1 cellular context compared by ENCODE assay signal in the genomic region with DNA sequence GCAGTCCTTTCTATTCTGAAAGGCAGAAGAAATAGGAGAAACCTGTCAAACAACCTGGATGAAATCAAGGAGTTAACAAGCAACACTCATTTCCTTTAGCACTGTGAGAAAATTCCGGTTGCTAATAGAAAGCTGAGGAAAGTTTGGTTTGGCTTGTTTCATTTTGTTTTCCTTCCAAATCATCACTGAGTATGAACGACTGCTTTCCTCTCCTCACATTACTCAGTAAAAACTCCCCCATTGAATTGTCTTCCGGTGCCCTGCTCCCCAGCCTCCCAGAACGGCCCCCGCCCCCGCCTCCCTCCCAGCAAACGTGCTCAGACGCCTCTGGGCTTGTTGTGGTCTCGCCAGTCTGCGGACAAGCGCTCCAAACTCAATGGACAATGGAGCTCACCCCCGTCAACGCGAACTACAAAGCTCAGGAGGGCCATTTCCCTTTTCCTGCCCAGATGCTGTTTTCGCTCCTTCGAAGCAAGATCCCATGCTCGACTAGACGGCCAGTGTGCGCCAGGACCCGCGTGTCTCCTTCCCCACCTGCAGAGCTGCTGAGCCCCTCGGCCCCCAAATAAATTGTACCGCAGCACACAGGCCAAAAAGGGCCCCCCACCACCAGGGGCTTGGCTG.
A peak's percentile ranks its signal among the peaks of the same experiment; 100 is the strongest.
TF ChIP-seq lines count a peak whose summit lies in the region.

No MANE protein-coding gene starts in this region.

TF ChIP-seq in HepG2, 621 proteins besides CTCF, POLR2A, EP300 and RAD21 (continued from another document and continues in another):
- TF ChIP-seq MTA1 (CRISPR knock-in tag; IDR thresholded peaks at IDR 0.05; ENCODE audit: borderline replicate concordance), result 0 out of 2 replicates have a peak, but pooled peaks have one; percentile 14
- no peak for TF ChIP-seq ZNF382 (CRISPR knock-in tag; IDR thresholded peaks at IDR 0.05; ENCODE audit: borderline replicate concordance)
- TF ChIP-seq ZNF614 (CRISPR knock-in tag; IDR thresholded peaks at IDR 0.05; ENCODE audit: borderline replicate concordance), result no peak
- TF ChIP-seq, protein P1, sequence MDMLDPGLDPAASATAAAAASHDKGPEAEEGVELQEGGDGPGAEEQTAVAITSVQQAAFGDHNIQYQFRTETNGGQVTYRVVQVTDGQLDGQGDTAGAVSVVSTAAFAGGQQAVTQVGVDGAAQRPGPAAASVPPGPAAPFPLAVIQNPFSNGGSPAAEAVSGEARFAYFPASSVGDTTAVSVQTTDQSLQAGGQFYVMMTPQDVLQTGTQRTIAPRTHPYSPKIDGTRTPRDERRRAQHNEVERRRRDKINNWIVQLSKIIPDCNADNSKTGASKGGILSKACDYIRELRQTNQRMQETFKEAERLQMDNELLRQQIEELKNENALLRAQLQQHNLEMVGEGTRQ (IDR thresholded peaks at IDR 0.05; ENCODE audit: low read depth, low read length), result no peak
- TF ChIP-seq, protein P1 (CRISPR knock-in tag; IDR thresholded peaks at IDR 0.05; ENCODE audit: borderline replicate concordance), result no peak
- no peak for TF ChIP-seq RBM39 (IDR thresholded peaks at IDR 0.05; ENCODE audit: low read depth, low read length, poor library complexity, severe bottlenecking)
- TF ChIP-seq SCMH1 (CRISPR knock-in tag; IDR thresholded peaks at IDR 0.05; ENCODE audit: borderline replicate concordance), result no peak
- TF ChIP-seq, protein P2, sequence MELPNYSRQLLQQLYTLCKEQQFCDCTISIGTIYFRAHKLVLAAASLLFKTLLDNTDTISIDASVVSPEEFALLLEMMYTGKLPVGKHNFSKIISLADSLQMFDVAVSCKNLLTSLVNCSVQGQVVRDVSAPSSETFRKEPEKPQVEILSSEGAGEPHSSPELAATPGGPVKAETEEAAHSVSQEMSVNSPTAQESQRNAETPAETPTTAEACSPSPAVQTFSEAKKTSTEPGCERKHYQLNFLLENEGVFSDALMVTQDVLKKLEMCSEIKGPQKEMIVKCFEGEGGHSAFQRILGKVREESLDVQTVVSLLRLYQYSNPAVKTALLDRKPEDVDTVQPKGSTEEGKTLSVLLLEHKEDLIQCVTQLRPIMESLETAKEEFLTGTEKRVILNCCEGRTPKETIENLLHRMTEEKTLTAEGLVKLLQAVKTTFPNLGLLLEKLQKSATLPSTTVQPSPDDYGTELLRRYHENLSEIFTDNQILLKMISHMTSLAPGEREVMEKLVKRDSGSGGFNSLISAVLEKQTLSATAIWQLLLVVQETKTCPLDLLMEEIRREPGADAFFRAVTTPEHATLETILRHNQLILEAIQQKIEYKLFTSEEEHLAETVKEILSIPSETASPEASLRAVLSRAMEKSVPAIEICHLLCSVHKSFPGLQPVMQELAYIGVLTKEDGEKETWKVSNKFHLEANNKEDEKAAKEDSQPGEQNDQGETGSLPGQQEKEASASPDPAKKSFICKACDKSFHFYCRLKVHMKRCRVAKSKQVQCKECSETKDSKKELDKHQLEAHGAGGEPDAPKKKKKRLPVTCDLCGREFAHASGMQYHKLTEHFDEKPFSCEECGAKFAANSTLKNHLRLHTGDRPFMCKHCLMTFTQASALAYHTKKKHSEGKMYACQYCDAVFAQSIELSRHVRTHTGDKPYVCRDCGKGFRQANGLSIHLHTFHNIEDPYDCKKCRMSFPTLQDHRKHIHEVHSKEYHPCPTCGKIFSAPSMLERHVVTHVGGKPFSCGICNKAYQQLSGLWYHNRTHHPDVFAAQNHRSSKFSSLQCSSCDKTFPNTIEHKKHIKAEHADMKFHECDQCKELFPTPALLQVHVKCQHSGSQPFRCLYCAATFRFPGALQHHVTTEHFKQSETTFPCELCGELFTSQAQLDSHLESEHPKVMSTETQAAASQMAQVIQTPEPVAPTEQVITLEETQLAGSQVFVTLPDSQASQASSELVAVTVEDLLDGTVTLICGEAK (IDR thresholded peaks at IDR 0.05), result no peak
- TF ChIP-seq, protein P2 (CRISPR knock-in tag; IDR thresholded peaks at IDR 0.05), result no peak; the same call in 1 of the 2 replicates
- TF ChIP-seq NR2C2 (CRISPR knock-in tag; IDR thresholded peaks at IDR 0.05; ENCODE audit: borderline replicate concordance), result no peak
- no peak for TF ChIP-seq ZNF326 (CRISPR knock-in tag; IDR thresholded peaks at IDR 0.05; ENCODE audit: borderline replicate concordance)
- no peak for TF ChIP-seq MAFG (CRISPR knock-in tag; IDR thresholded peaks at IDR 0.05)
- TF ChIP-seq MBNL3 (CRISPR knock-in tag; conservative IDR thresholded peaks at IDR 0.05), result no peak
- TF ChIP-seq SKI (IDR thresholded peaks at IDR 0.05; ENCODE audit: partially characterized antibody), result no peak
- TF ChIP-seq SMC3 (IDR thresholded peaks at IDR 0.05; ENCODE audit: low read length), result no peak
- no peak for TF ChIP-seq ZFX (CRISPR knock-in tag; IDR thresholded peaks at IDR 0.05; ENCODE audit: low read depth)
- TF ChIP-seq ZNF451 (CRISPR knock-in tag; IDR thresholded peaks at IDR 0.05), result no peak
- no peak for TF ChIP-seq ZKSCAN8 (CRISPR knock-in tag; IDR thresholded peaks at IDR 0.05; ENCODE audit: borderline replicate concordance)
- no peak for TF ChIP-seq KLF15 (CRISPR knock-in tag; IDR thresholded peaks at IDR 0.05; ENCODE audit: borderline replicate concordance)
- no peak for TF ChIP-seq JUNB (CRISPR knock-in tag; IDR thresholded peaks at IDR 0.05; ENCODE audit: borderline replicate concordance)
- TF ChIP-seq KLF16 (CRISPR knock-in tag; IDR thresholded peaks at IDR 0.05), result 0 out of 4 replicates have a peak, but pooled peaks of 1 of the 2 experiments have one; percentile 32
- no peak for TF ChIP-seq SATB2 (CRISPR knock-in tag; IDR thresholded peaks at IDR 0.05)
- TF ChIP-seq, protein P3, sequence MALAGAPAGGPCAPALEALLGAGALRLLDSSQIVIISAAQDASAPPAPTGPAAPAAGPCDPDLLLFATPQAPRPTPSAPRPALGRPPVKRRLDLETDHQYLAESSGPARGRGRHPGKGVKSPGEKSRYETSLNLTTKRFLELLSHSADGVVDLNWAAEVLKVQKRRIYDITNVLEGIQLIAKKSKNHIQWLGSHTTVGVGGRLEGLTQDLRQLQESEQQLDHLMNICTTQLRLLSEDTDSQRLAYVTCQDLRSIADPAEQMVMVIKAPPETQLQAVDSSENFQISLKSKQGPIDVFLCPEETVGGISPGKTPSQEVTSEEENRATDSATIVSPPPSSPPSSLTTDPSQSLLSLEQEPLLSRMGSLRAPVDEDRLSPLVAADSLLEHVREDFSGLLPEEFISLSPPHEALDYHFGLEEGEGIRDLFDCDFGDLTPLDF (CRISPR knock-in tag; IDR thresholded peaks at IDR 0.05), result no peak
- TF ChIP-seq, protein P4, sequence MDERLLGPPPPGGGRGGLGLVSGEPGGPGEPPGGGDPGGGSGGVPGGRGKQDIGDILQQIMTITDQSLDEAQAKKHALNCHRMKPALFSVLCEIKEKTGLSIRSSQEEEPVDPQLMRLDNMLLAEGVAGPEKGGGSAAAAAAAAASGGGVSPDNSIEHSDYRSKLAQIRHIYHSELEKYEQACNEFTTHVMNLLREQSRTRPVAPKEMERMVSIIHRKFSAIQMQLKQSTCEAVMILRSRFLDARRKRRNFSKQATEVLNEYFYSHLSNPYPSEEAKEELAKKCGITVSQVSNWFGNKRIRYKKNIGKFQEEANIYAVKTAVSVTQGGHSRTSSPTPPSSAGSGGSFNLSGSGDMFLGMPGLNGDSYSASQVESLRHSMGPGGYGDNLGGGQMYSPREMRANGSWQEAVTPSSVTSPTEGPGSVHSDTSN (CRISPR knock-in tag; IDR thresholded peaks at IDR 0.05), result no peak
- 0 out of 2 replicates have a peak, but pooled peaks have one; percentile 63 for TF ChIP-seq SIN3A (IDR thresholded peaks at IDR 0.05; ENCODE audit: borderline replicate concordance, low read depth, low read length)
- TF ChIP-seq ASH2L (IDR thresholded peaks at IDR 0.05; ENCODE audit: insufficient read length, low read depth, low read length), result peak; percentile 15
- no peak for TF ChIP-seq ZNF460 (CRISPR knock-in tag; IDR thresholded peaks at IDR 0.05; ENCODE audit: borderline replicate concordance)
- TF ChIP-seq, protein P5, sequence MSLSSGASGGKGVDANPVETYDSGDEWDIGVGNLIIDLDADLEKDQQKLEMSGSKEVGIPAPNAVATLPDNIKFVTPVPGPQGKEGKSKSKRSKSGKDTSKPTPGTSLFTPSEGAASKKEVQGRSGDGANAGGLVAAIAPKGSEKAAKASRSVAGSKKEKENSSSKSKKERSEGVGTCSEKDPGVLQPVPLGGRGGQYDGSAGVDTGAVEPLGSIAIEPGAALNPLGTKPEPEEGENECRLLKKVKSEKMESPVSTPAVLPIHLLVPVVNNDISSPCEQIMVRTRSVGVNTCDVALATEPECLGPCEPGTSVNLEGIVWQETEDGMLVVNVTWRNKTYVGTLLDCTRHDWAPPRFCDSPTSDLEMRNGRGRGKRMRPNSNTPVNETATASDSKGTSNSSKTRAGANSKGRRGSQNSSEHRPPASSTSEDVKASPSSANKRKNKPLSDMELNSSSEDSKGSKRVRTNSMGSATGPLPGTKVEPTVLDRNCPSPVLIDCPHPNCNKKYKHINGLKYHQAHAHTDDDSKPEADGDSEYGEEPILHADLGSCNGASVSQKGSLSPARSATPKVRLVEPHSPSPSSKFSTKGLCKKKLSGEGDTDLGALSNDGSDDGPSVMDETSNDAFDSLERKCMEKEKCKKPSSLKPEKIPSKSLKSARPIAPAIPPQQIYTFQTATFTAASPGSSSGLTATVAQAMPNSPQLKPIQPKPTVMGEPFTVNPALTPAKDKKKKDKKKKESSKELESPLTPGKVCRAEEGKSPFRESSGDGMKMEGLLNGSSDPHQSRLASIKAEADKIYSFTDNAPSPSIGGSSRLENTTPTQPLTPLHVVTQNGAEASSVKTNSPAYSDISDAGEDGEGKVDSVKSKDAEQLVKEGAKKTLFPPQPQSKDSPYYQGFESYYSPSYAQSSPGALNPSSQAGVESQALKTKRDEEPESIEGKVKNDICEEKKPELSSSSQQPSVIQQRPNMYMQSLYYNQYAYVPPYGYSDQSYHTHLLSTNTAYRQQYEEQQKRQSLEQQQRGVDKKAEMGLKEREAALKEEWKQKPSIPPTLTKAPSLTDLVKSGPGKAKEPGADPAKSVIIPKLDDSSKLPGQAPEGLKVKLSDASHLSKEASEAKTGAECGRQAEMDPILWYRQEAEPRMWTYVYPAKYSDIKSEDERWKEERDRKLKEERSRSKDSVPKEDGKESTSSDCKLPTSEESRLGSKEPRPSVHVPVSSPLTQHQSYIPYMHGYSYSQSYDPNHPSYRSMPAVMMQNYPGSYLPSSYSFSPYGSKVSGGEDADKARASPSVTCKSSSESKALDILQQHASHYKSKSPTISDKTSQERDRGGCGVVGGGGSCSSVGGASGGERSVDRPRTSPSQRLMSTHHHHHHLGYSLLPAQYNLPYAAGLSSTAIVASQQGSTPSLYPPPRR (CRISPR knock-in tag; IDR thresholded peaks at IDR 0.05; ENCODE audit: borderline replicate concordance), result no peak
- TF ChIP-seq ZNF251 (CRISPR knock-in tag; IDR thresholded peaks at IDR 0.05), result no peak
- no peak for TF ChIP-seq RBFOX2 (IDR thresholded peaks at IDR 0.05; ENCODE audit: low read depth, low read length)
- no peak for TF ChIP-seq MIER2 (CRISPR knock-in tag; IDR thresholded peaks at IDR 0.05)
- TF ChIP-seq MIER3 (CRISPR knock-in tag; IDR thresholded peaks at IDR 0.05; ENCODE audit: borderline replicate concordance), result no peak
- TF ChIP-seq ZNF10 (CRISPR knock-in tag; IDR thresholded peaks at IDR 0.05; ENCODE audit: borderline replicate concordance, low read depth), result no peak
- TF ChIP-seq, protein P6, sequence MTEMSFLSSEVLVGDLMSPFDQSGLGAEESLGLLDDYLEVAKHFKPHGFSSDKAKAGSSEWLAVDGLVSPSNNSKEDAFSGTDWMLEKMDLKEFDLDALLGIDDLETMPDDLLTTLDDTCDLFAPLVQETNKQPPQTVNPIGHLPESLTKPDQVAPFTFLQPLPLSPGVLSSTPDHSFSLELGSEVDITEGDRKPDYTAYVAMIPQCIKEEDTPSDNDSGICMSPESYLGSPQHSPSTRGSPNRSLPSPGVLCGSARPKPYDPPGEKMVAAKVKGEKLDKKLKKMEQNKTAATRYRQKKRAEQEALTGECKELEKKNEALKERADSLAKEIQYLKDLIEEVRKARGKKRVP (CRISPR knock-in tag; IDR thresholded peaks at IDR 0.05), result no peak
- no peak for TF ChIP-seq ERF (CRISPR knock-in tag; IDR thresholded peaks at IDR 0.05)
- no peak for TF ChIP-seq EED (CRISPR knock-in tag; IDR thresholded peaks at IDR 0.05)
- no peak for TF ChIP-seq TEAD3 (CRISPR knock-in tag; optimal IDR thresholded peaks at IDR 0.05; ENCODE audit: borderline replicate concordance)
